ENCODE assay signal across 13 cellular contexts in the genomic region with DNA sequence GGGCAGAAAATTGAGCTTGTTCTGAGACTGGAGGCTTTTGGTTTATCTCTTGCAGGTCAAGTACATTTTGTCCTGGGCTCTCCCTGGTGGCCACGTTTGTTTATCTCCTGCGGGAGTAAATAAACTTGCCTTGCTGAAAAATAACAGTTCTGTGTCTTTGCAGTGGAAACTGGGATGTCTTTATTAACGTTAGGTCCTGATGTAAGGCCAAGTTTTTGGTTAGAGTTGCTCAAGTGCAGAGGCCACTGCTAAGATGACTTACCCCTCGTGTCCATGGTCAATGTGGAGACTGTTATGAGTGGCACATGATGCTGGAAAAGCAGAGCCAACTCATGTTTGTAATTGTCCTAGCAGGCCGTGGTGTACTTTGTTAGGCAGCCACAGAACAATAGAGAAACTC. TPM values are rescaled to one million over a fixed set of nuclear protein-coding genes. Genes with fewer than 3 reads are reported as not detected.
DNase-seq lines count a peak whose midpoint lies in the region; TF ChIP-seq lines count a peak whose summit lies in the region.
"Had no signal": no experiment of that assay in that cellular context is flagged by ENCODE, and none has a peak within 500 bp of the region (broad histone marks: within the 10 kb centered on the region; RNA-seq: fewer than 3 reads in every experiment).

No MANE protein-coding gene starts in this region.

- H3K27me3 ChIP-seq in breast epithelium (no peaks in the 10 kb centered on the region), esophagus squamous epithelium (no peaks in the 10 kb centered on the region), mesendoderm (ENCODE audit: insufficient read depth, low read length, poor library complexity) (no peaks in the 10 kb centered on the region)
- H3K27me3 ChIP-seq: tibial artery had no signal

- H3K36me3 Mint-ChIP-seq in MCF 10A (ENCODE audit: insufficient read depth, unreplicated experiment) (peaks cover 23% of the 10 kb centered on the region), type B pancreatic cell (no peaks in the 10 kb centered on the region)

- H3K56ac ChIP-seq in mesendoderm (ENCODE audit: low read length): no peak overlapping the region

- WGBS in esophagus squamous epithelium, 2 donors: 54 to 55% methylated on average over 5 of the region's 5 CpGs
- no CpG with 5 or more reads among the region's 5 CpGs for WGBS in mesendoderm (ENCODE audit: extremely low coverage, insufficient coverage, low lambda C conversion rate)

- no peak for DNase-seq in breast epithelium (ENCODE audit: low spot score in 2 of 2)
- DNase-seq in MCF 10A (ENCODE audit: unreplicated experiment): no peak
- DNase-seq in esophagus squamous epithelium (lab: John Stamatoyannopoulos, UW): no peak
- DNase-seq in mesendoderm: peak; percentile 20
- no peak for DNase-seq in type B pancreatic cell (ENCODE audit: extremely low spot score, unreplicated experiment)
- no peak for DNase-seq in NK-92 (lab: John Stamatoyannopoulos, UW; ENCODE audit: unreplicated experiment)
- no peak for DNase-seq in GM13976 (ENCODE audit: low spot score)
- no peak for DNase-seq in HEK293T (ENCODE audit: extremely low spot score)
- DNase-seq: activated gamma-delta T cell, DMS79 treated with DMSO at 0.1 percent for 48 hours, KG1 had no signal

- H2AK5ac ChIP-seq in mesendoderm (ENCODE audit: low read length): no peak overlapping the region

- CTCF ChIA-PET in MCF 10A (lab: Yijun Ruan, JAX): no interaction called here
- CTCF ChIA-PET in HEK293T (lab: Yijun Ruan, JAX): no interaction called here

- no peak overlapping the region for H4K8ac ChIP-seq in mesendoderm (ENCODE audit: low read depth, low read length)

- no peak overlapping the region for H2BK120ac ChIP-seq in mesendoderm (ENCODE audit: low read depth, low read length)

- POLR2A ChIA-PET in MCF 10A (lab: Yijun Ruan, JAX) (interaction anchor here (0.5 to 1.7 kb wide), 2 partner anchors 18 to 442 kb away, joined by 3 to 4 read pairs; no protein-coding TSS in a partner anchor), HEK293T (lab: Yijun Ruan, JAX) (no interaction called here)

- no peak overlapping the region for H3K9ac ChIP-seq in mesendoderm (ENCODE audit: low read length)

- H2BK5ac ChIP-seq in mesendoderm (ENCODE audit: low read length): no peak overlapping the region

- H3K36me3 ChIP-seq in breast epithelium: no peaks in the 10 kb centered on the region
- H3K36me3 ChIP-seq in esophagus squamous epithelium: peaks cover 0 to 11% (median 0%) of the 10 kb centered on the region in 3 donors
- no peaks in the 10 kb centered on the region for H3K36me3 ChIP-seq in mesendoderm (ENCODE audit: control insufficient read depth, insufficient read depth, low read length)
- H3K36me3 ChIP-seq: tibial artery had no signal

- H3K4ac ChIP-seq in mesendoderm (ENCODE audit: low read depth, low read length): no peak overlapping the region

- H3K23ac ChIP-seq in mesendoderm (ENCODE audit: low read length): no peak overlapping the region

- no TSS peak for BruUV-seq in MCF 10A (replicated peaks; lab: Mats Ljungman, UMichigan)

- in situ Hi-C loops in GM13976 (cut with MboI; ENCODE audit: low sequenced_read_pairs, unreplicated experiment): no loop called here

- H2BK15ac ChIP-seq in mesendoderm (replicated peaks; ENCODE audit: low read depth): no peak overlapping the region

- H4K5ac ChIP-seq in mesendoderm (ENCODE audit: low read length): no peak overlapping the region

- intact Hi-C loops in breast epithelium (cut with DNase I; ENCODE audit: low total_unique reads): no loop called here
- intact Hi-C loops in MCF 10A (cut with micrococcal nuclease): no loop called here
- intact Hi-C loops in esophagus squamous epithelium (cut with DNase I): no loop called here

- H3K4me3 Mint-ChIP-seq in MCF 10A (ENCODE audit: unreplicated experiment) (no peak overlapping the region), type B pancreatic cell (no peak overlapping the region)

- TF ChIP-seq POLR2A in breast epithelium (IDR thresholded peaks at IDR 0.05) (no peak), esophagus squamous epithelium (IDR thresholded peaks at IDR 0.05) (no peak)

- H3K4me3 ChIP-seq in breast epithelium (no peak overlapping the region), esophagus squamous epithelium (no peak overlapping the region), mesendoderm (ENCODE audit: low read length) (no peak overlapping the region)
- H3K4me3 ChIP-seq: tibial artery had no signal

- H3K9me3 ChIP-seq in breast epithelium: no peaks in the 10 kb centered on the region
- H3K9me3 ChIP-seq in esophagus squamous epithelium: no peaks in the 10 kb centered on the region
- H3K9me3 ChIP-seq: tibial artery had no signal

- H3K27ac Mint-ChIP-seq in MCF 10A (ENCODE audit: low read depth, unreplicated experiment) (no peak overlapping the region), type B pancreatic cell (peak overlapping the region; percentile 22)

- no peak overlapping the region for H3K4me2 ChIP-seq in mesendoderm (ENCODE audit: low read length)

- no peak overlapping the region for H3K18ac ChIP-seq in mesendoderm (ENCODE audit: low read length)

- H3K79me1 ChIP-seq in mesendoderm (ENCODE audit: low read length): peaks cover 13% of the 10 kb centered on the region

- H3K27me3 Mint-ChIP-seq in MCF 10A (ENCODE audit: insufficient read depth, unreplicated experiment) (no peaks in the 10 kb centered on the region), type B pancreatic cell (no peaks in the 10 kb centered on the region)

- H3K9me3 Mint-ChIP-seq in MCF 10A (ENCODE audit: unreplicated experiment) (no peaks in the 10 kb centered on the region), type B pancreatic cell (no peaks in the 10 kb centered on the region)

- TF ChIP-seq CTCF in breast epithelium (IDR thresholded peaks at IDR 0.05) (no peak), MCF 10A (IDR thresholded peaks at IDR 0.05; ENCODE audit: unreplicated experiment) (no peak), esophagus squamous epithelium (IDR thresholded peaks at IDR 0.05) (no peak), type B pancreatic cell (conservative IDR thresholded peaks at IDR 0.05) (no peak), GM13976 (IDR thresholded peaks at IDR 0.05; ENCODE audit: borderline replicate concordance, control extremely low read depth, extremely low read depth, insufficient read depth, missing control alignments) (no peak)

- H3K4me1 Mint-ChIP-seq in MCF 10A (ENCODE audit: insufficient read depth, unreplicated experiment): peaks cover 34% of the 10 kb centered on the region
- H3K4me1 Mint-ChIP-seq in type B pancreatic cell (ENCODE audit: unreplicated experiment): peaks cover 22% of the 10 kb centered on the region

- H3K27ac ChIP-seq in breast epithelium (peak overlapping the region; percentile 37 to 68), esophagus squamous epithelium (peak overlapping the region in 3 of 4 donors; percentile 34 to 70 (median 53)), mesendoderm (ENCODE audit: low read depth, low read length) (no peak overlapping the region)
- H3K27ac ChIP-seq: tibial artery, VCaP had no signal

- peaks cover 65% of the 10 kb centered on the region for H3K79me2 ChIP-seq in mesendoderm (ENCODE audit: control insufficient read depth, insufficient read depth, low read length)

- no peaks in the 10 kb centered on the region for H3K4me1 ChIP-seq in breast epithelium
- peaks cover 24 to 60% (median 25%) of the 10 kb centered on the region in 3 donors for H3K4me1 ChIP-seq in esophagus squamous epithelium
- no peaks in the 10 kb centered on the region for H3K4me1 ChIP-seq in mesendoderm (ENCODE audit: control insufficient read depth, low read depth, low read length)

TF ChIP-seq in HEK293T, 16 proteins besides CTCF, POLR2A, EP300 and RAD21:
- no peak for TF ChIP-seq SUZ12 (IDR thresholded peaks at IDR 0.05)
- TF ChIP-seq ELF4 (IDR thresholded peaks at IDR 0.05): no peak
- TF ChIP-seq FOXK2 (IDR thresholded peaks at IDR 0.05): no peak
- TF ChIP-seq CTBP1 (IDR thresholded peaks at IDR 0.05; ENCODE audit: borderline replicate concordance): no peak
- no peak for TF ChIP-seq FOXA1 (IDR thresholded peaks at IDR 0.05)
- TF ChIP-seq L3MBTL2 (conservative IDR thresholded peaks at IDR 0.05): no peak
- no peak for TF ChIP-seq HDGF (IDR thresholded peaks at IDR 0.05; ENCODE audit: borderline replicate concordance)
- TF ChIP-seq FOXM1 (IDR thresholded peaks at IDR 0.05; ENCODE audit: borderline replicate concordance): no peak
- no peak for TF ChIP-seq ARNT (IDR thresholded peaks at IDR 0.05)
- TF ChIP-seq TARDBP (IDR thresholded peaks at IDR 0.05): no peak
- no peak for TF ChIP-seq BHLHE40 (IDR thresholded peaks at IDR 0.05; ENCODE audit: borderline replicate concordance)
- TF ChIP-seq NFRKB (IDR thresholded peaks at IDR 0.05): no peak
- no peak for TF ChIP-seq ZNF384 (IDR thresholded peaks at IDR 0.05)
- TF ChIP-seq, protein P1, sequence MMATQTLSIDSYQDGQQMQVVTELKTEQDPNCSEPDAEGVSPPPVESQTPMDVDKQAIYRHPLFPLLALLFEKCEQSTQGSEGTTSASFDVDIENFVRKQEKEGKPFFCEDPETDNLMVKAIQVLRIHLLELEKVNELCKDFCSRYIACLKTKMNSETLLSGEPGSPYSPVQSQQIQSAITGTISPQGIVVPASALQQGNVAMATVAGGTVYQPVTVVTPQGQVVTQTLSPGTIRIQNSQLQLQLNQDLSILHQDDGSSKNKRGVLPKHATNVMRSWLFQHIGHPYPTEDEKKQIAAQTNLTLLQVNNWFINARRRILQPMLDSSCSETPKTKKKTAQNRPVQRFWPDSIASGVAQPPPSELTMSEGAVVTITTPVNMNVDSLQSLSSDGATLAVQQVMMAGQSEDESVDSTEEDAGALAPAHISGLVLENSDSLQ (IDR thresholded peaks at IDR 0.05): no peak
- TF ChIP-seq SP1 (IDR thresholded peaks at IDR 0.05): no peak
- no peak for TF ChIP-seq LEF1 (IDR thresholded peaks at IDR 0.05; ENCODE audit: borderline replicate concordance)

RNA-seq across cellular contexts. Expression of a gene that starts 3.8 kb away (rescaled TPM):
- total RNA-seq in breast epithelium (100 to 1,000 TPM in 1 of 3 donors, 10 to 100 TPM in 2; 73.8 to 288 (median 91.4) TPM), MCF 10A (2022) (148 and 164 TPM in 2 replicates), esophagus squamous epithelium (10 to 100 TPM; 29.0 to 82.0 (median 57.5) TPM), type B pancreatic cell (ENCODE audit: low replicate concordance) (76.0 and 78.9 TPM in 2 replicates)
- polyA plus RNA-seq in mesendoderm (2013, experiment 1 of 2): 83.3 TPM
- polyA plus RNA-seq in mesendoderm (2013, experiment 2 of 2): 85.0 TPM

RNA-seq across cellular contexts. Expression of a gene that starts 13.1 kb away (rescaled TPM):
- total RNA-seq in breast epithelium: 1,000 to 10,000 TPM; 1,571 to 1,840 (median 1,826) TPM
- total RNA-seq in MCF 10A (2022): 2,095 and 2,221 TPM in 2 replicates
- total RNA-seq in esophagus squamous epithelium: 1,000 to 10,000 TPM; 1,154 to 2,029 (median 1,623) TPM
- 2,306 TPM for polyA plus RNA-seq in mesendoderm (2013, experiment 1 of 2)
- 2,338 TPM for polyA plus RNA-seq in mesendoderm (2013, experiment 2 of 2)
- 1,606 and 1,993 TPM in 2 replicates for total RNA-seq in type B pancreatic cell (ENCODE audit: low replicate concordance)

RNA-seq across cellular contexts. Expression of a gene that starts 40.3 kb away (rescaled TPM):
- total RNA-seq in breast epithelium: 10 to 100 TPM; 37.6 to 57.4 (median 49.5) TPM
- 35.2 and 46.7 TPM in 2 replicates for total RNA-seq in MCF 10A (2022)
- total RNA-seq in esophagus squamous epithelium: 10 to 100 TPM; 15.4 to 53.4 (median 33.4) TPM
- 6.3 TPM for polyA plus RNA-seq in mesendoderm (2013, experiment 1 of 2)
- polyA plus RNA-seq in mesendoderm (2013, experiment 2 of 2): 5.5 TPM
- 57.6 and 62.1 TPM in 2 replicates for total RNA-seq in type B pancreatic cell (ENCODE audit: low replicate concordance)
